ENCODE assay signal across 8 cellular contexts in the genomic region with DNA sequence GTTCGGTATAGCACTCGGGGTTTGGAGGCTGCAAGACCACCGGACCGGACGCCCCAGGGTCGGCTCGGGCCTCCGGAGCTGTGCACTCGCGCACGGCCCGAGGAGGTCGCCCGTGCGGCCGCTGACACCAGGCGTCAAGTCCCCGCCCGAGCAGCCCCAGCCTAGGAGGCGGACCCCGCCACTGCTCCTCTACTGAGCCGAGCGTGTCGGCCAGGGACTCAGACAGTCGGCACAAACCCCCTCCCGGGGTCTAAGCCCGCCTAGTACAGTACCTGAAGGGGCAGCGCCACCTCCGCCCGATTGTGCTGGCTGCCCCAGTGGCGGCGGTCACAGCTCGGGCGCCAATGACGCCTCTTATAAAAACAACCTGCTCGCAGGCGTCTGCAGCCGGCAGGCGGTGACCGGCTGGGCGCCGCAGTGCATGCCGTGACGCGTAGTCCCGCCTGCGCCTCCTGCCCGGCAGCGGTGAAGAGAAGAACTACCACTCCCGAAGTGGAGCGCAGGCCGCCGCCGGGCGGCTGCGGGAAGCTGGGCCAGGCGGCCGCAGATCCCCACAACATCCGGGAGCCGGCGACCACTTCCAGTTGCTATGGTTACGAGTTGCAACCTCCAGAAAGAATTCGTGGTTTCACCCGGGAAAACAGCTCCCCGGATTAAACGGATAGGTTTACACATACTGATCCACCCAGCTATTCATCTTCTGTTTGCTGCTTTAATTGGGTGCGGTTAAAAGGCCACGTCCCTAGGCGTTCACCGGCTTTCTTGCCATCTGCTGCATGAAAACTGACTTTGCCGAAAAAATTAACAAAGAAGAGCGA. TPM values are rescaled to one million over a fixed set of nuclear protein-coding genes. Genes with fewer than 3 reads are reported as not detected.
DNase-seq lines count a peak whose midpoint lies in the region; ATAC-seq and TF ChIP-seq lines count a peak whose summit lies in the region.

A gene with protein sequence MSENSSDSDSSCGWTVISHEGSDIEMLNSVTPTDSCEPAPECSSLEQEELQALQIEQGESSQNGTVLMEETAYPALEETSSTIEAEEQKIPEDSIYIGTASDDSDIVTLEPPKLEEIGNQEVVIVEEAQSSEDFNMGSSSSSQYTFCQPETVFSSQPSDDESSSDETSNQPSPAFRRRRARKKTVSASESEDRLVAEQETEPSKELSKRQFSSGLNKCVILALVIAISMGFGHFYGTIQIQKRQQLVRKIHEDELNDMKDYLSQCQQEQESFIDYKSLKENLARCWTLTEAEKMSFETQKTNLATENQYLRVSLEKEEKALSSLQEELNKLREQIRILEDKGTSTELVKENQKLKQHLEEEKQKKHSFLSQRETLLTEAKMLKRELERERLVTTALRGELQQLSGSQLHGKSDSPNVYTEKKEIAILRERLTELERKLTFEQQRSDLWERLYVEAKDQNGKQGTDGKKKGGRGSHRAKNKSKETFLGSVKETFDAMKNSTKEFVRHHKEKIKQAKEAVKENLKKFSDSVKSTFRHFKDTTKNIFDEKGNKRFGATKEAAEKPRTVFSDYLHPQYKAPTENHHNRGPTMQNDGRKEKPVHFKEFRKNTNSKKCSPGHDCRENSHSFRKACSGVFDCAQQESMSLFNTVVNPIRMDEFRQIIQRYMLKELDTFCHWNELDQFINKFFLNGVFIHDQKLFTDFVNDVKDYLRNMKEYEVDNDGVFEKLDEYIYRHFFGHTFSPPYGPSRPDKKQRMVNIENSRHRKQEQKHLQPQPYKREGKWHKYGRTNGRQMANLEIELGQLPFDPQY (minus strand): TSS at position 411 of the 818 bp plus-strand sequence. CDS start 18,935 bp downstream, outside the sequence.
A gene with protein sequence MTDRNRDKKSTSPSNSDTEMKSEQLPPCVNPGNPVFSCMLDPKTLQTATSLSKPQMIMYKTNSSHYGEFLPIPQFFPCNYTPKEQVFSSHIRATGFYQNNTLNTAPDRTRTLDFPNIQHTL (plus strand): TSS at position 547 of the 818 bp plus-strand sequence. CDS start 274 bp downstream, outside the sequence.

- peak; percentile 84 to 93 (median 87) for DNase-seq in CD4-positive, CD25-positive, alpha-beta regulatory T cell
- peak; percentile 71 for DNase-seq in NCI-H748 treated with DMSO at 0.1 percent for 48 hours (lab: John Stamatoyannopoulos, UW)
- peak; percentile 93 for DNase-seq in activated CD4-positive, alpha-beta memory T cell treated with anti-CD3 and anti-CD28 coated beads for 36 hours
- DNase-seq in lower leg skin (ENCODE audit: low spot score in 2 of 2) = peak; percentile 82 to 97
- peak; percentile 78 to 84 for DNase-seq in stimulated activated CD4-positive, alpha-beta T cell treated with anti-CD3 and anti-CD28 coated beads, Interleukin-4, amount 100 ng/mL, for 48 hours (ENCODE audit: low read depth in 2 of 2)

- peak within 1 kb of the TSS; percentile 88 to 97 (median 92) for H3K4me3 Mint-ChIP-seq in CD4-positive, CD25-positive, alpha-beta regulatory T cell
- peak within 1 kb of the TSS; percentile 87 for H3K4me3 Mint-ChIP-seq in activated CD4-positive, alpha-beta memory T cell treated with anti-CD3 and anti-CD28 coated beads for 36 hours

- H3K9me3 Mint-ChIP-seq in CD4-positive, CD25-positive, alpha-beta regulatory T cell = no peaks in the 10 kb centered on the region
- H3K9me3 Mint-ChIP-seq in activated CD4-positive, alpha-beta memory T cell treated with anti-CD3 and anti-CD28 coated beads for 36 hours = no peaks in the 10 kb centered on the region

- peak within 1 kb of the TSS; percentile 81 for H3K27ac ChIP-seq in CD4-positive, CD25-positive, alpha-beta regulatory T cell (ENCODE audit: insufficient read depth, low read length, poor library complexity, severe bottlenecking)
- peak within 1 kb of the TSS; percentile 94 for H3K27ac ChIP-seq in duodenal mucosa (ENCODE audit: low read depth, low read length)

- no peaks in the 10 kb centered on the region for H3K9me3 ChIP-seq in CD4-positive, CD25-positive, alpha-beta regulatory T cell (ENCODE audit: control insufficient read depth in 2 of 2, low read length in 2 of 2)
- no peaks in the 10 kb centered on the region for H3K9me3 ChIP-seq in duodenal mucosa (ENCODE audit: control insufficient read depth in 1 of 2, low read length in 2 of 2)

- H3K4me1 Mint-ChIP-seq in CD4-positive, CD25-positive, alpha-beta regulatory T cell = peaks cover 12 to 42% (median 27%) of the 10 kb centered on the region in 4 donors
- H3K4me1 Mint-ChIP-seq in activated CD4-positive, alpha-beta memory T cell treated with anti-CD3 and anti-CD28 coated beads for 36 hours (ENCODE audit: low read depth) = peaks cover 22% of the 10 kb centered on the region

- POLR2A ChIA-PET in activated CD4-positive, alpha-beta memory T cell treated with anti-CD3 and anti-CD28 coated beads for 36 hours (lab: Charles Lee) = interaction anchor here (0.6 to 2.4 kb wide), 7 partner anchors 18 to 844 kb away, joined by 3 to 10 read pairs (median 3); partner anchors contain the start of genes PIGB, PIGBOS1 and RSL24D1

- H3K36me3 ChIP-seq in CD4-positive, CD25-positive, alpha-beta regulatory T cell (ENCODE audit: control insufficient read depth, insufficient read depth, low read length) = no peaks in the 10 kb centered on the region
- no peaks in the 10 kb centered on the region for H3K36me3 ChIP-seq in duodenal mucosa (ENCODE audit: control insufficient read depth in 1 of 2, insufficient read depth in 2 of 2, low read length in 2 of 2)

- H3K27ac Mint-ChIP-seq in CD4-positive, CD25-positive, alpha-beta regulatory T cell = peak within 1 kb of the TSS; percentile 89 to 95 (median 92)
- peak within 1 kb of the TSS; percentile 80 for H3K27ac Mint-ChIP-seq in activated CD4-positive, alpha-beta memory T cell treated with anti-CD3 and anti-CD28 coated beads for 36 hours

- CTCF ChIA-PET in activated CD4-positive, alpha-beta memory T cell treated with anti-CD3 and anti-CD28 coated beads for 36 hours (lab: Charles Lee) = interaction anchor here (0.5 to 2.7 kb wide), 13 partner anchors 11 to 240 kb away, joined by 3 to 22 read pairs (median 4); partner anchors contain the start of genes PIGB and PIGBOS1

- WGBS in lower leg skin, 2 donors = 1 to 2% methylated on average over 43 to 50 of the region's 72 CpGs

- intact Hi-C loops in activated CD4-positive, alpha-beta memory T cell treated with anti-CD3 and anti-CD28 coated beads for 36 hours (cut with micrococcal nuclease) = loop anchor here (1.0 to 10.0 kb wide), 6 partner anchors 27 to 637 kb away; partner anchors contain the start of gene RAB27A
- intact Hi-C loops in lower leg skin (cut with DNase I; ENCODE audit: low total_unique reads) = no loop called here

- peak within 1 kb of the TSS; percentile 89 to 95 for H3K9ac ChIP-seq in duodenal mucosa (ENCODE audit: low read depth in 1 of 2, low read length in 2 of 2)

- no peaks in the 10 kb centered on the region for H3K36me3 Mint-ChIP-seq in CD4-positive, CD25-positive, alpha-beta regulatory T cell
- no peaks in the 10 kb centered on the region for H3K36me3 Mint-ChIP-seq in activated CD4-positive, alpha-beta memory T cell treated with anti-CD3 and anti-CD28 coated beads for 36 hours

- no peaks in the 10 kb centered on the region for H3K27me3 ChIP-seq in CD4-positive, CD25-positive, alpha-beta regulatory T cell (ENCODE audit: control insufficient read depth, insufficient read depth, low read length)
- no peaks in the 10 kb centered on the region for H3K27me3 ChIP-seq in duodenal mucosa (ENCODE audit: control insufficient read depth in 1 of 2, insufficient read depth in 2 of 2, low read length in 2 of 2)

- peaks cover 34% of the 10 kb centered on the region for H3K4me1 ChIP-seq in CD4-positive, CD25-positive, alpha-beta regulatory T cell (ENCODE audit: control insufficient read depth, insufficient read depth, low read length, poor library complexity, severe bottlenecking)
- peaks cover 13 to 15% of the 10 kb centered on the region in 2 donors for H3K4me1 ChIP-seq in duodenal mucosa (ENCODE audit: control insufficient read depth in 1 of 2, insufficient read depth in 2 of 2, low read length in 2 of 2)

- H3K27me3 Mint-ChIP-seq in CD4-positive, CD25-positive, alpha-beta regulatory T cell = no peaks in the 10 kb centered on the region
- H3K27me3 Mint-ChIP-seq in activated CD4-positive, alpha-beta memory T cell treated with anti-CD3 and anti-CD28 coated beads for 36 hours = no peaks in the 10 kb centered on the region

- peak in 1 of 3 donors; percentile 89 for TF ChIP-seq CTCF in lower leg skin (IDR thresholded peaks at IDR 0.05)

- peak within 1 kb of the TSS; percentile 92 for H3K4me3 ChIP-seq in CD4-positive, CD25-positive, alpha-beta regulatory T cell (ENCODE audit: low read depth, low read length)
- peak within 1 kb of the TSS; percentile 91 to 94 for H3K4me3 ChIP-seq in duodenal mucosa (ENCODE audit: low read depth in 1 of 2, low read length in 2 of 2)
- peak within 1 kb of the TSS; percentile 84 for H3K4me3 ChIP-seq in lower leg skin (ENCODE audit: low read depth, poor library complexity, severe bottlenecking)

- TF ChIP-seq POLR2A in lower leg skin (IDR thresholded peaks at IDR 0.05) = no peak

- ATAC-seq in CD4-positive, CD25-positive, alpha-beta regulatory T cell (ENCODE audit: low read depth in 2 of 2) = peak; percentile 94 to 95
- ATAC-seq in GM19372 (IDR thresholded peaks at IDR 0.05; ENCODE audit: low read depth, unreplicated experiment) = peak; percentile 93
- peak; percentile 78 for ATAC-seq in HG03558 (IDR thresholded peaks at IDR 0.05; ENCODE audit: extremely low read depth, unreplicated experiment)

RNA-seq across cellular contexts. Expression of the first gene that starts in this region (rescaled TPM):
- total RNA-seq in CD4-positive, CD25-positive, alpha-beta regulatory T cell = 28.7 TPM
- polyA plus RNA-seq in CD4-positive, CD25-positive, alpha-beta regulatory T cell = 10 to 100 TPM; 33.8 to 50.9 (median 39.3) TPM
- 10 to 100 TPM; 14.4 to 16.5 TPM for total RNA-seq in activated CD4-positive, alpha-beta memory T cell treated with anti-CD3 and anti-CD28 coated beads for 36 hours
- 10 to 100 TPM; 20.1 to 36.1 (median 25.4) TPM for total RNA-seq in lower leg skin

RNA-seq across cellular contexts. Expression of the second gene that starts in this region (rescaled TPM):
- total RNA-seq in CD4-positive, CD25-positive, alpha-beta regulatory T cell = not detected
- under 1 TPM in 2 of 4 donors, not detected in 2; 0.76 to 0.89 TPM for polyA plus RNA-seq in CD4-positive, CD25-positive, alpha-beta regulatory T cell
- under 1 TPM in 1 of 2 experiments, not detected in 1; 0.34 TPM for total RNA-seq in activated CD4-positive, alpha-beta memory T cell treated with anti-CD3 and anti-CD28 coated beads for 36 hours
- total RNA-seq in lower leg skin = 1 to 10 TPM; 1.5 to 3.3 (median 2.8) TPM

Comparison
In these comparisons a context has a peak if more than half of its experiments do, and no peak if none do; other contexts are left out.
1. Peak in every context shown above with its lines: DNase-seq, ATAC-seq, H3K4me3 ChIP-seq and H3K27ac ChIP-seq.